In genomic region chr16:56868175-56868574, GRCh38 we compare ENCODE assay signal across 34 cellular contexts. TPM values are rescaled to one million over a fixed set of nuclear protein-coding genes. Genes with fewer than 3 reads are reported as not detected.
"Had no signal": no experiment of that assay in that cellular context is flagged by ENCODE, and none has a peak within 500 bp of the region (broad histone marks: within the 10 kb centered on the region; RNA-seq: fewer than 3 reads in every experiment).

No MANE protein-coding gene starts in this region.

- H3K4me1 ChIP-seq: foreskin keratinocyte had no signal

- H3K27me3 Mint-ChIP-seq: activated B cell treated with CpG ODN at 0.5 μM for 24 hours; activated CD8-positive, alpha-beta T cell treated with anti-CD3 and anti-CD28 coated beads for 36 hours; activated naive CD8-positive, alpha-beta T cell; activated T-helper 17 cell treated with anti-CD3 and anti-CD28 coated beads, Interleukin-2, amount 50 U/mL, for 72 hours; effector memory CD8-positive, alpha-beta T cell; T-helper 17 cell had no signal

- ATAC-seq: activated CD4-positive, CD25-positive, alpha-beta regulatory T cell treated with anti-CD3 and anti-CD28 coated beads, Interleukin-2, amount 50 U/mL, for 24 hours; activated CD8-positive, alpha-beta T cell treated with anti-CD3 and anti-CD28 coated beads for 36 hours; activated T-helper 17 cell treated with anti-CD3 and anti-CD28 coated beads, Interleukin-2, amount 50 U/mL, for 72 hours; effector memory CD8-positive, alpha-beta T cell; foreskin keratinocyte; gastrocnemius medialis had no signal

- H3K27ac ChIP-seq: brain microvascular endothelial cell, esophagus muscularis mucosa, foreskin keratinocyte, heart left ventricle had no signal

- DNase-seq: activated B cell treated with CpG ODN at 0.5 μM for 24 hours; activated CD4-positive, alpha-beta T cell treated with anti-CD3 and anti-CD28 coated beads for 48 hours; activated CD4-positive, alpha-beta T cell treated with anti-CD3 and anti-CD28 coated beads, Interleukin-2, amount 50 U/mL, for 1 hour; activated CD4-positive, alpha-beta T cell treated with anti-CD3 and anti-CD28 coated beads, Interleukin-2, amount 50 U/mL, for 48 hours; activated CD8-positive, alpha-beta T cell treated with anti-CD3 and anti-CD28 coated beads for 36 hours; activated effector memory CD4-positive, alpha-beta T cell treated with Interleukin-2 at 50 U/mL for 16 hours; activated gamma-delta T cell treated with Interleukin-2 at 50 U/mL for 16 hours; activated naive CD4-positive, alpha-beta T cell treated with anti-CD3 and anti-CD28 coated beads, Interleukin-2, amount 50 U/mL, for 16 hours; activated naive CD4-positive, alpha-beta T cell treated with Interleukin-2 at 50 U/mL for 16 hours; activated T-cell treated with anti-CD3 and anti-CD28 coated beads, Interleukin-2, amount 50 U/mL, for 4 hours; amniotic stem cell; anterior cingulate cortex; brain microvascular endothelial cell; cortex of kidney; dermis blood vessel endothelial cell; effector CD4-positive, alpha-beta T cell; effector memory CD8-positive, alpha-beta T cell; erythroblast; foreskin keratinocyte; gastrocnemius medialis; glutamatergic neuron; heart left ventricle; T-helper 17 cell; T1000; WERI-Rb-1 had no signal

- H3K36me3 ChIP-seq: brain microvascular endothelial cell, esophagus muscularis mucosa, gastrocnemius medialis, heart left ventricle, WERI-Rb-1 had no signal

- H3K27ac Mint-ChIP-seq: activated CD8-positive, alpha-beta T cell treated with anti-CD3 and anti-CD28 coated beads for 36 hours; activated naive CD8-positive, alpha-beta T cell; activated T-helper 17 cell treated with anti-CD3 and anti-CD28 coated beads, Interleukin-2, amount 50 U/mL, for 72 hours; effector memory CD8-positive, alpha-beta T cell; T-helper 2 cell treated with Interferon-gamma antibody and Interleukin-4, amounts not matched to agents 5 μg/mL and 100 μg/mL, for 36 hours had no signal

- H3K4me3 Mint-ChIP-seq: activated B cell treated with CpG ODN at 0.5 μM for 24 hours; activated CD8-positive, alpha-beta T cell treated with anti-CD3 and anti-CD28 coated beads for 36 hours; activated naive CD8-positive, alpha-beta T cell; activated T-cell treated with anti-CD3 and anti-CD28 coated beads, Interleukin-2, amount 50 U/mL, for 4 hours; activated T-helper 17 cell treated with anti-CD3 and anti-CD28 coated beads, Interleukin-2, amount 50 U/mL, for 72 hours; effector memory CD8-positive, alpha-beta T cell; T-helper 17 cell; T-helper 2 cell treated with Interferon-gamma antibody and Interleukin-4, amounts not matched to agents 5 μg/mL and 100 μg/mL, for 36 hours had no signal

- H3K9me3 ChIP-seq: esophagus muscularis mucosa, gastrocnemius medialis, heart left ventricle had no signal

- FAIRE-seq: astrocyte, bronchial epithelial cell, colon had no signal

- H3K9me3 Mint-ChIP-seq: activated B cell treated with CpG ODN at 0.5 μM for 24 hours; activated CD8-positive, alpha-beta T cell treated with anti-CD3 and anti-CD28 coated beads for 36 hours; activated T-cell treated with anti-CD3 and anti-CD28 coated beads, Interleukin-2, amount 50 U/mL, for 4 hours; activated T-helper 17 cell treated with anti-CD3 and anti-CD28 coated beads, Interleukin-2, amount 50 U/mL, for 72 hours; effector memory CD8-positive, alpha-beta T cell; T-helper 2 cell treated with Interferon-gamma antibody and Interleukin-4, amounts not matched to agents 5 μg/mL and 100 μg/mL, for 36 hours had no signal

- H3K4me3 ChIP-seq: esophagus muscularis mucosa, gastrocnemius medialis, heart left ventricle had no signal

- H3K27me3 ChIP-seq: brain microvascular endothelial cell, esophagus muscularis mucosa, foreskin keratinocyte, gastrocnemius medialis, heart left ventricle had no signal

- H3K36me3 Mint-ChIP-seq: activated naive CD8-positive, alpha-beta T cell had no signal

RNA-seq across cellular contexts. Expression of gene SLC12A3, which starts 3.2 kb away (rescaled TPM):
- total RNA-seq: activated CD8-positive, alpha-beta T cell treated with anti-CD3 and anti-CD28 coated beads for 36 hours; activated T-cell treated with anti-CD3 and anti-CD28 coated beads, Interleukin-2, amount 50 U/mL, for 4 hours; activated T-helper 17 cell treated with anti-CD3 and anti-CD28 coated beads, Interleukin-2, amount 50 U/mL, for 72 hours; bronchial epithelial cell; chondrocyte; dermis blood vessel endothelial cell; esophagus muscularis mucosa; foreskin keratinocyte; gastrocnemius medialis; T-helper 17 cell had no signal
- polyA plus RNA-seq: foreskin keratinocyte, heart left ventricle had no signal
